ENCODE assay signal across 1 cellular context in the genomic region with DNA sequence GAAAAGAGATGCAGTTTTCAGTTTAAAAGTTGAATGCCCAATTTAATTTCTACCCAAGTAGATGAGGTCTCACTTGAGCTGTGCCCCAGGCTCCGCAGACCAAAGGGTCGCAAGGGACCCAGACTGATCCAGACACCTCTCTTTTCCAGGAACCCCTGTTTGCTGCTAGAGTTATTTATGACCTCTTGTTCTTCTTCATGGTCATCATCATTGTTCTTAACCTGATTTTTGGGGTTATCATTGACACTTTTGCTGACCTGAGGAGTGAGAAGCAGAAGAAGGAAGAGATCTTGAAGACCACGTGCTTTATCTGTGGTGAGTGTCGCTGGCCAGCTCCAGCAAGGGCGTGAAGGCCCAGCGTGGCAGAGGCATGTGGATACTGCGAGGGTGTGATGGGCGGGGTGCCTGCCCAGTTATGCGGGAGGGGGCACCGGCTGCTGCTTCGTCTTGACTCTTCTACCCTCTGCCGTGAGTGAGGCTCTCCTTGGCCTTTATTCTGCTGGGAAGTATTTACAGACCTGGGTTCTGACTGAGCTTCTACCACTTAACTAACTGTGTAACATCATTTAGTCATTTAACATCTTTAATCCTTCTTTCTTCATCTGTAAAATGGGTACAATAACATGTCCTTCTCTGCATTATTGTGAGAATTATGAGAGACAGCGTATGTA.
TF ChIP-seq lines count a peak whose summit lies in the region.

No MANE protein-coding gene starts in this region.

TF ChIP-seq in K562, 482 proteins besides CTCF, POLR2A, EP300 and RAD21 (continued from another document and continues in another):
- TF ChIP-seq, protein P1, sequence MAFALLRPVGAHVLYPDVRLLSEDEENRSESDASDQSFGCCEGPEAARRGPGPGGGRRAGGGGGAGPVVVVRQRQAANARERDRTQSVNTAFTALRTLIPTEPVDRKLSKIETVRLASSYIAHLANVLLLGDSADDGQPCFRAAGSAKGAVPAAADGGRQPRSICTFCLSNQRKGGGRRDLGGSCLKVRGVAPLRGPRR (CRISPR knock-in tag; IDR thresholded peaks at IDR 0.05), result peak; percentile 84
- no peak for TF ChIP-seq XRCC4 (IDR thresholded peaks at IDR 0.05; ENCODE audit: extremely low read depth, insufficient read depth, insufficient read length)
- TF ChIP-seq RCOR1 (IDR thresholded peaks at IDR 0.05; ENCODE audit: borderline replicate concordance in 1 of 2, low read depth in 2 of 2, low read length in 2 of 2), result peak in 1 of 2 experiments; percentile 1; a peak in 1 of 4 replicates
- 0 out of 2 replicates have a peak, but pooled peaks have one; percentile 20 for TF ChIP-seq LCOR (CRISPR knock-in tag; IDR thresholded peaks at IDR 0.05)
- TF ChIP-seq, protein P2, sequence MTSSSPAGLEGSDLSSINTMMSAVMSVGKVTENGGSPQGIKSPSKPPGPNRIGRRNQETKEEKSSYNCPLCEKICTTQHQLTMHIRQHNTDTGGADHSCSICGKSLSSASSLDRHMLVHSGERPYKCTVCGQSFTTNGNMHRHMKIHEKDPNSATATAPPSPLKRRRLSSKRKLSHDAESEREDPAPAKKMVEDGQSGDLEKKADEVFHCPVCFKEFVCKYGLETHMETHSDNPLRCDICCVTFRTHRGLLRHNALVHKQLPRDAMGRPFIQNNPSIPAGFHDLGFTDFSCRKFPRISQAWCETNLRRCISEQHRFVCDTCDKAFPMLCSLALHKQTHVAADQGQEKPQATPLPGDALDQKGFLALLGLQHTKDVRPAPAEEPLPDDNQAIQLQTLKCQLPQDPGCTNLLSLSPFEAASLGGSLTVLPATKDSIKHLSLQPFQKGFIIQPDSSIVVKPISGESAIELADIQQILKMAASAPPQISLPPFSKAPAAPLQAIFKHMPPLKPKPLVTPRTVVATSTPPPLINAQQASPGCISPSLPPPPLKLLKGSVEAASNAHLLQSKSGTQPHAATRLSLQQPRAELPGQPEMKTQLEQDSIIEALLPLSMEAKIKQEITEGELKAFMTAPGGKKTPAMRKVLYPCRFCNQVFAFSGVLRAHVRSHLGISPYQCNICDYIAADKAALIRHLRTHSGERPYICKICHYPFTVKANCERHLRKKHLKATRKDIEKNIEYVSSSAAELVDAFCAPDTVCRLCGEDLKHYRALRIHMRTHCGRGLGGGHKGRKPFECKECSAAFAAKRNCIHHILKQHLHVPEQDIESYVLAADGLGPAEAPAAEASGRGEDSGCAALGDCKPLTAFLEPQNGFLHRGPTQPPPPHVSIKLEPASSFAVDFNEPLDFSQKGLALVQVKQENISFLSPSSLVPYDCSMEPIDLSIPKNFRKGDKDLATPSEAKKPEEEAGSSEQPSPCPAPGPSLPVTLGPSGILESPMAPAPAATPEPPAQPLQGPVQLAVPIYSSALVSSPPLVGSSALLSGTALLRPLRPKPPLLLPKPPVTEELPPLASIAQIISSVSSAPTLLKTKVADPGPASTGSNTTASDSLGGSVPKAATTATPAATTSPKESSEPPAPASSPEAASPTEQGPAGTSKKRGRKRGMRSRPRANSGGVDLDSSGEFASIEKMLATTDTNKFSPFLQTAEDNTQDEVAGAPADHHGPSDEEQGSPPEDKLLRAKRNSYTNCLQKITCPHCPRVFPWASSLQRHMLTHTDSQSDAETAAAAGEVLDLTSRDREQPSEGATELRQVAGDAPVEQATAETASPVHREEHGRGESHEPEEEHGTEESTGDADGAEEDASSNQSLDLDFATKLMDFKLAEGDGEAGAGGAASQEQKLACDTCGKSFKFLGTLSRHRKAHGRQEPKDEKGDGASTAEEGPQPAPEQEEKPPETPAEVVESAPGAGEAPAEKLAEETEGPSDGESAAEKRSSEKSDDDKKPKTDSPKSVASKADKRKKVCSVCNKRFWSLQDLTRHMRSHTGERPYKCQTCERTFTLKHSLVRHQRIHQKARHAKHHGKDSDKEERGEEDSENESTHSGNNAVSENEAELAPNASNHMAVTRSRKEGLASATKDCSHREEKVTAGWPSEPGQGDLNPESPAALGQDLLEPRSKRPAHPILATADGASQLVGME (CRISPR knock-in tag; IDR thresholded peaks at IDR 0.05), result peak; percentile 91; the same call in 1 of the 2 replicates
- TF ChIP-seq ZNF431 (CRISPR knock-in tag; IDR thresholded peaks at IDR 0.05), result 0 out of 2 replicates have a peak, but pooled peaks have one; percentile 59
- TF ChIP-seq ZNF79 (CRISPR knock-in tag; IDR thresholded peaks at IDR 0.05; ENCODE audit: low read depth), result peak; percentile 76; the same call in 1 of the 2 replicates
- no peak for TF ChIP-seq SREBF2 (CRISPR knock-in tag; IDR thresholded peaks at IDR 0.05)
- TF ChIP-seq BHLHE40 (IDR thresholded peaks at IDR 0.05; ENCODE audit: low read length), result peak; percentile 50; the same call in 1 of the 2 replicates
- TF ChIP-seq ZNF668 (CRISPR knock-in tag; IDR thresholded peaks at IDR 0.05), result peak; percentile 90; the same call in 1 of the 2 replicates
- TF ChIP-seq, protein P3, sequence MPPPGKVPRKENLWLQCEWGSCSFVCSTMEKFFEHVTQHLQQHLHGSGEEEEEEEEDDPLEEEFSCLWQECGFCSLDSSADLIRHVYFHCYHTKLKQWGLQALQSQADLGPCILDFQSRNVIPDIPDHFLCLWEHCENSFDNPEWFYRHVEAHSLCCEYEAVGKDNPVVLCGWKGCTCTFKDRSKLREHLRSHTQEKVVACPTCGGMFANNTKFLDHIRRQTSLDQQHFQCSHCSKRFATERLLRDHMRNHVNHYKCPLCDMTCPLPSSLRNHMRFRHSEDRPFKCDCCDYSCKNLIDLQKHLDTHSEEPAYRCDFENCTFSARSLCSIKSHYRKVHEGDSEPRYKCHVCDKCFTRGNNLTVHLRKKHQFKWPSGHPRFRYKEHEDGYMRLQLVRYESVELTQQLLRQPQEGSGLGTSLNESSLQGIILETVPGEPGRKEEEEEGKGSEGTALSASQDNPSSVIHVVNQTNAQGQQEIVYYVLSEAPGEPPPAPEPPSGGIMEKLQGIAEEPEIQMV (tag; conservative IDR thresholded peaks at IDR 0.05; ENCODE audit: low read depth), result peak; percentile 74; the same call in 1 of the 2 replicates
- peak; percentile 86; the same call in 1 of the 2 replicates for TF ChIP-seq ERF (CRISPR knock-in tag; IDR thresholded peaks at IDR 0.05)
- no peak for TF ChIP-seq ZNF121 (CRISPR knock-in tag; conservative IDR thresholded peaks at IDR 0.05)
- TF ChIP-seq SMC3 (conservative IDR thresholded peaks at IDR 0.05; ENCODE audit: insufficient read depth, low read depth, low read length), result no peak
- peak in 1 of 2 experiments; percentile 58; a peak in 2 of 4 replicates for TF ChIP-seq MAZ (CRISPR knock-in tag; conservative IDR thresholded peaks at IDR 0.05 in 1 of 2, IDR thresholded peaks at IDR 0.05 in 1 of 2)
- TF ChIP-seq, protein P4, sequence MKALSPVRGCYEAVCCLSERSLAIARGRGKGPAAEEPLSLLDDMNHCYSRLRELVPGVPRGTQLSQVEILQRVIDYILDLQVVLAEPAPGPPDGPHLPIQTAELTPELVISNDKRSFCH (CRISPR knock-in tag; IDR thresholded peaks at IDR 0.05), result 0 out of 2 replicates have a peak, but pooled peaks have one; percentile 30
- TF ChIP-seq, protein P4 (tag; IDR thresholded peaks at IDR 0.05), result peak; percentile 95
- TF ChIP-seq, protein P5, sequence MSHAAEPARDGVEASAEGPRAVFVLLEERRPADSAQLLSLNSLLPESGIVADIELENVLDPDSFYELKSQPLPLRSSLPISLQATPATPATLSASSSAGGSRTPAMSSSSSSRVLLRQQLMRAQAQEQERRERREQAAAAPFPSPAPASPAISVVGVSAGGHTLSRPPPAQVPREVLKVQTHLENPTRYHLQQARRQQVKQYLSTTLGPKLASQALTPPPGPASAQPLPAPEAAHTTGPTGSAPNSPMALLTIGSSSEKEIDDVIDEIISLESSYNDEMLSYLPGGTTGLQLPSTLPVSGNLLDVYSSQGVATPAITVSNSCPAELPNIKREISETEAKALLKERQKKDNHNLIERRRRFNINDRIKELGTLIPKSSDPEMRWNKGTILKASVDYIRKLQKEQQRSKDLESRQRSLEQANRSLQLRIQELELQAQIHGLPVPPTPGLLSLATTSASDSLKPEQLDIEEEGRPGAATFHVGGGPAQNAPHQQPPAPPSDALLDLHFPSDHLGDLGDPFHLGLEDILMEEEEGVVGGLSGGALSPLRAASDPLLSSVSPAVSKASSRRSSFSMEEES (CRISPR knock-in tag; IDR thresholded peaks at IDR 0.05), result peak; percentile 32; the same call in 1 of the 2 replicates
- TF ChIP-seq HIVEP1 (CRISPR knock-in tag; IDR thresholded peaks at IDR 0.05), result 0 out of 2 replicates have a peak, but pooled peaks have one; percentile 75
- TF ChIP-seq MYC (IDR thresholded peaks at IDR 0.05; ENCODE audit: low read depth, low read length), result peak; percentile 86
- no peak; the same call in none of the 2 replicates for TF ChIP-seq MYC (CRISPR knock-in tag; IDR thresholded peaks at IDR 0.05; ENCODE audit: borderline replicate concordance, low read depth)
- peak; percentile 33; the same call in 1 of the 2 replicates for TF ChIP-seq ZNF134 (CRISPR knock-in tag; conservative IDR thresholded peaks at IDR 0.05)
- TF ChIP-seq, protein P6, sequence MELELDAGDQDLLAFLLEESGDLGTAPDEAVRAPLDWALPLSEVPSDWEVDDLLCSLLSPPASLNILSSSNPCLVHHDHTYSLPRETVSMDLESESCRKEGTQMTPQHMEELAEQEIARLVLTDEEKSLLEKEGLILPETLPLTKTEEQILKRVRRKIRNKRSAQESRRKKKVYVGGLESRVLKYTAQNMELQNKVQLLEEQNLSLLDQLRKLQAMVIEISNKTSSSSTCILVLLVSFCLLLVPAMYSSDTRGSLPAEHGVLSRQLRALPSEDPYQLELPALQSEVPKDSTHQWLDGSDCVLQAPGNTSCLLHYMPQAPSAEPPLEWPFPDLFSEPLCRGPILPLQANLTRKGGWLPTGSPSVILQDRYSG (tag; conservative IDR thresholded peaks at IDR 0.05; ENCODE audit: low read depth), result peak; percentile 96
- peak; percentile 83 for TF ChIP-seq ZFX (CRISPR knock-in tag; IDR thresholded peaks at IDR 0.05)
- no peak for TF ChIP-seq PML (IDR thresholded peaks at IDR 0.05; ENCODE audit: low read length)
- peak; percentile 84; the same call in 1 of the 2 replicates for TF ChIP-seq SMARCA5 (IDR thresholded peaks at IDR 0.05)
- TF ChIP-seq, protein P7, sequence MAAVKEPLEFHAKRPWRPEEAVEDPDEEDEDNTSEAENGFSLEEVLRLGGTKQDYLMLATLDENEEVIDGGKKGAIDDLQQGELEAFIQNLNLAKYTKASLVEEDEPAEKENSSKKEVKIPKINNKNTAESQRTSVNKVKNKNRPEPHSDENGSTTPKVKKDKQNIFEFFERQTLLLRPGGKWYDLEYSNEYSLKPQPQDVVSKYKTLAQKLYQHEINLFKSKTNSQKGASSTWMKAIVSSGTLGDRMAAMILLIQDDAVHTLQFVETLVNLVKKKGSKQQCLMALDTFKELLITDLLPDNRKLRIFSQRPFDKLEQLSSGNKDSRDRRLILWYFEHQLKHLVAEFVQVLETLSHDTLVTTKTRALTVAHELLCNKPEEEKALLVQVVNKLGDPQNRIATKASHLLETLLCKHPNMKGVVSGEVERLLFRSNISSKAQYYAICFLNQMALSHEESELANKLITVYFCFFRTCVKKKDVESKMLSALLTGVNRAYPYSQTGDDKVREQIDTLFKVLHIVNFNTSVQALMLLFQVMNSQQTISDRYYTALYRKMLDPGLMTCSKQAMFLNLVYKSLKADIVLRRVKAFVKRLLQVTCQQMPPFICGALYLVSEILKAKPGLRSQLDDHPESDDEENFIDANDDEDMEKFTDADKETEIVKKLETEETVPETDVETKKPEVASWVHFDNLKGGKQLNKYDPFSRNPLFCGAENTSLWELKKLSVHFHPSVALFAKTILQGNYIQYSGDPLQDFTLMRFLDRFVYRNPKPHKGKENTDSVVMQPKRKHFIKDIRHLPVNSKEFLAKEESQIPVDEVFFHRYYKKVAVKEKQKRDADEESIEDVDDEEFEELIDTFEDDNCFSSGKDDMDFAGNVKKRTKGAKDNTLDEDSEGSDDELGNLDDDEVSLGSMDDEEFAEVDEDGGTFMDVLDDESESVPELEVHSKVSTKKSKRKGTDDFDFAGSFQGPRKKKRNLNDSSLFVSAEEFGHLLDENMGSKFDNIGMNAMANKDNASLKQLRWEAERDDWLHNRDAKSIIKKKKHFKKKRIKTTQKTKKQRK (IDR thresholded peaks at IDR 0.05; ENCODE audit: borderline replicate concordance, low read depth, low read length), result no peak
- TF ChIP-seq, protein P8, sequence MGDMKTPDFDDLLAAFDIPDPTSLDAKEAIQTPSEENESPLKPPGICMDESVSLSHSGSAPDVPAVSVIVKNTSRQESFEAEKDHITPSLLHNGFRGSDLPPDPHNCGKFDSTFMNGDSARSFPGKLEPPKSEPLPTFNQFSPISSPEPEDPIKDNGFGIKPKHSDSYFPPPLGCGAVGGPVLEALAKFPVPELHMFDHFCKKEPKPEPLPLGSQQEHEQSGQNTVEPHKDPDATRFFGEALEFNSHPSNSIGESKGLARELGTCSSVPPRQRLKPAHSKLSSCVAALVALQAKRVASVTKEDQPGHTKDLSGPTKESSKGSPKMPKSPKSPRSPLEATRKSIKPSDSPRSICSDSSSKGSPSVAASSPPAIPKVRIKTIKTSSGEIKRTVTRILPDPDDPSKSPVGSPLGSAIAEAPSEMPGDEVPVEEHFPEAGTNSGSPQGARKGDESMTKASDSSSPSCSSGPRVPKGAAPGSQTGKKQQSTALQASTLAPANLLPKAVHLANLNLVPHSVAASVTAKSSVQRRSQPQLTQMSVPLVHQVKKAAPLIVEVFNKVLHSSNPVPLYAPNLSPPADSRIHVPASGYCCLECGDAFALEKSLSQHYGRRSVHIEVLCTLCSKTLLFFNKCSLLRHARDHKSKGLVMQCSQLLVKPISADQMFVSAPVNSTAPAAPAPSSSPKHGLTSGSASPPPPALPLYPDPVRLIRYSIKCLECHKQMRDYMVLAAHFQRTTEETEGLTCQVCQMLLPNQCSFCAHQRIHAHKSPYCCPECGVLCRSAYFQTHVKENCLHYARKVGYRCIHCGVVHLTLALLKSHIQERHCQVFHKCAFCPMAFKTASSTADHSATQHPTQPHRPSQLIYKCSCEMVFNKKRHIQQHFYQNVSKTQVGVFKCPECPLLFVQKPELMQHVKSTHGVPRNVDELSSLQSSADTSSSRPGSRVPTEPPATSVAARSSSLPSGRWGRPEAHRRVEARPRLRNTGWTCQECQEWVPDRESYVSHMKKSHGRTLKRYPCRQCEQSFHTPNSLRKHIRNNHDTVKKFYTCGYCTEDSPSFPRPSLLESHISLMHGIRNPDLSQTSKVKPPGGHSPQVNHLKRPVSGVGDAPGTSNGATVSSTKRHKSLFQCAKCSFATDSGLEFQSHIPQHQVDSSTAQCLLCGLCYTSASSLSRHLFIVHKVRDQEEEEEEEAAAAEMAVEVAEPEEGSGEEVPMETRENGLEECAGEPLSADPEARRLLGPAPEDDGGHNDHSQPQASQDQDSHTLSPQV (IDR thresholded peaks at IDR 0.05), result peak; percentile 99
- TF ChIP-seq ZNF197 (CRISPR knock-in tag; IDR thresholded peaks at IDR 0.05; ENCODE audit: low read depth), result peak; percentile 50; the same call in 1 of the 2 replicates
- TF ChIP-seq LARP7 (IDR thresholded peaks at IDR 0.05), result 0 out of 2 replicates have a peak, but pooled peaks have one; percentile 8
- TF ChIP-seq ZNF311 (CRISPR knock-in tag; IDR thresholded peaks at IDR 0.05), result peak; percentile 66; the same call in 1 of the 2 replicates
- TF ChIP-seq KLF6 (CRISPR knock-in tag; IDR thresholded peaks at IDR 0.05; ENCODE audit: borderline replicate concordance), result peak; percentile 83; the same call in 1 of the 2 replicates
- TF ChIP-seq GABPB2 (CRISPR knock-in tag; conservative IDR thresholded peaks at IDR 0.05), result no peak
- no peak for TF ChIP-seq ZNF274 (IDR thresholded peaks at IDR 0.05; ENCODE audit: borderline replicate concordance, low read depth, low read length)
- TF ChIP-seq, protein P9, sequence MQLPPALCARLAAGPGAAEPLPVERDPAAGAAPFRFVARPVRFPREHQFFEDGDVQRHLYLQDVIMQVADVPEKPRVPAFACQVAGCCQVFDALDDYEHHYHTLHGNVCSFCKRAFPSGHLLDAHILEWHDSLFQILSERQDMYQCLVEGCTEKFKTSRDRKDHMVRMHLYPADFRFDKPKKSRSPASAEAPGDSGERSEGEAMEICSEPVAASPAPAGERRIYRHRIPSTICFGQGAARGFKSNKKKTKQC (CRISPR knock-in tag; IDR thresholded peaks at IDR 0.05), result peak; percentile 86
